29 cellular contexts compared by ENCODE assay signal in the genomic region with DNA sequence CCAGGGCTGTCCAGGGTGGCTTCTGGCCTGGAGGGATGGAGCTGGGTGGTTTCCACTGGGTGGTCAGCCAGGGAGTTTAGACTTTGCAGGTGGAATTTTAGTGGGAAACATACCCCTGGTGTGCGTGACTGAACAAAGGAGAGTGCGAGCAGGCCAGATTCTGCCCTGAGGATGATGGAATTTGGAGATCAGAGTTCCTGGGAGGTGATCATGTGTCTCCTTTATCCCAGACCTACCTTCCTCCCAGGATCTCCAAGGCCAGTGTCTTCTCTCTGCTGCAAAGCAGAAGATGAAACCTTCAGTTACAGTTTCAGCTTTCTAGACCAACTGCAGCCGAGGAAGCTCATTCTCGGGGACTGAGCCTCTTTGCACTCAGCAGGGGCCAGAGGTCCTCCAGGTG. TPM values are rescaled to one million over a fixed set of nuclear protein-coding genes. Genes with fewer than 3 reads are reported as not detected.
"Had no signal": no experiment of that assay in that cellular context is flagged by ENCODE, and none has a peak within 500 bp of the region (broad histone marks: within the 10 kb centered on the region; RNA-seq: fewer than 3 reads in every experiment).

No MANE protein-coding gene starts in this region.

- H3K27me3 ChIP-seq: testis, thyroid gland, upper lobe of right lung had no signal

- DNase-seq: heart left ventricle; hypothalamus; immature natural killer cell; left ventricle myocardium inferior; midbrain; mucosa of descending colon; naive thymus-derived CD4-positive, alpha-beta T cell; pancreas; posterior cingulate gyrus; retina; right cardiac atrium; stimulated activated CD4-positive, alpha-beta T cell treated with anti-CD3 and anti-CD28 coated beads, Interleukin-1b, Interleukin-23, amount 100 ng/mL, for 48 hours; stimulated activated CD4-positive, alpha-beta T cell treated with anti-CD3 and anti-CD28 coated beads, Interleukin-4, amount 100 ng/mL, for 1 hour; stimulated activated naive B cell treated with anti-CD40 and anti-IgM and Interleukin-4, amounts not matched to agents 10 μg/mL and 1 μg/mL and 100 μg/mL, for 72 hours; stimulated activated naive CD8-positive, alpha-beta T cell treated with anti-CD3 and anti-CD28 coated beads, Interleukin-15, Interleukin-2, amounts not matched to agents 100 U/mL and 50 U/mL, for 24 hours; stomach; testis; thyroid gland; transverse colon; upper lobe of right lung had no signal

- H3K4me1 Mint-ChIP-seq: immature natural killer cell; naive thymus-derived CD4-positive, alpha-beta T cell; neural crest cell; stimulated activated naive B cell treated with anti-CD40 and anti-IgM and Interleukin-4, amounts not matched to agents 10 μg/mL and 1 μg/mL and 100 μg/mL, for 72 hours had no signal

- H3K4me1 ChIP-seq: heart left ventricle, left ventricle myocardium inferior, pancreas, prostate gland, stomach, testis, thyroid gland, transverse colon, upper lobe of right lung had no signal

- H3K9me3 ChIP-seq: heart left ventricle, left ventricle myocardium inferior, mucosa of descending colon, pancreas, prostate gland, stomach, testis, thyroid gland, transverse colon, upper lobe of right lung had no signal

- H3K4me2 ChIP-seq: smooth muscle cell had no signal

- H3K9me3 Mint-ChIP-seq: immature natural killer cell; natural killer cell treated with Interleukin-12 subunit alpha and Interleukin-12 subunit beta and Interleukin-15 and Interleukin-18, amount 100 ng/mL, for 72 hours; neural crest cell; stimulated activated naive B cell treated with anti-CD40 and anti-IgM and Interleukin-4, amounts not matched to agents 10 μg/mL and 1 μg/mL and 100 μg/mL, for 72 hours had no signal

- ATAC-seq: heart left ventricle; mucosa of descending colon; naive thymus-derived CD4-positive, alpha-beta T cell; pancreas; right cardiac atrium; sciatic nerve; stimulated activated naive B cell treated with anti-CD40 and anti-IgM and Interleukin-4, amounts not matched to agents 10 μg/mL and 1 μg/mL and 100 μg/mL, for 72 hours; stimulated activated naive CD8-positive, alpha-beta T cell treated with anti-CD3 and anti-CD28 coated beads, Interleukin-15, Interleukin-2, amounts not matched to agents 100 U/mL and 50 U/mL, for 24 hours; upper lobe of right lung had no signal

- H3K36me3 ChIP-seq: heart left ventricle, left ventricle myocardium inferior, pancreas, prostate gland, stomach, thyroid gland, transverse colon, upper lobe of right lung had no signal

- H3K4me3 ChIP-seq: heart left ventricle, left ventricle myocardium inferior, lung, mucosa of descending colon, pancreas, prostate gland, smooth muscle cell, stomach, testis, thyroid gland, transverse colon, upper lobe of right lung had no signal

- H3K36me3 Mint-ChIP-seq: immature natural killer cell; naive thymus-derived CD4-positive, alpha-beta T cell; natural killer cell treated with Interleukin-12 subunit alpha and Interleukin-12 subunit beta and Interleukin-15 and Interleukin-18, amount 100 ng/mL, for 72 hours; stimulated activated naive B cell treated with anti-CD40 and anti-IgM and Interleukin-4, amounts not matched to agents 10 μg/mL and 1 μg/mL and 100 μg/mL, for 72 hours had no signal

- H3K27ac ChIP-seq: heart left ventricle, left ventricle myocardium inferior, pancreas, prostate gland, stomach, testis, thyroid gland, transverse colon, upper lobe of right lung had no signal

- H3K27ac Mint-ChIP-seq: immature natural killer cell; naive thymus-derived CD4-positive, alpha-beta T cell; natural killer cell treated with Interleukin-12 subunit alpha and Interleukin-12 subunit beta and Interleukin-15 and Interleukin-18, amount 100 ng/mL, for 72 hours; stimulated activated naive B cell treated with anti-CD40 and anti-IgM and Interleukin-4, amounts not matched to agents 10 μg/mL and 1 μg/mL and 100 μg/mL, for 72 hours had no signal

- H3K4me3 Mint-ChIP-seq: immature natural killer cell; naive thymus-derived CD4-positive, alpha-beta T cell; natural killer cell treated with Interleukin-12 subunit alpha and Interleukin-12 subunit beta and Interleukin-15 and Interleukin-18, amount 100 ng/mL, for 72 hours; neural crest cell; stimulated activated naive B cell treated with anti-CD40 and anti-IgM and Interleukin-4, amounts not matched to agents 10 μg/mL and 1 μg/mL and 100 μg/mL, for 72 hours had no signal

RNA-seq across cellular contexts. Expression of a gene that starts 33.2 kb away (rescaled TPM):
- total RNA-seq: kidney epithelial cell; left ventricle myocardium inferior; lower leg skin; myocyte; natural killer cell treated with Interleukin-12 subunit alpha and Interleukin-12 subunit beta and Interleukin-15 and Interleukin-18, amount 100 ng/mL, for 72 hours; neural crest cell; prostate gland; right cardiac atrium; smooth muscle cell; stomach; thyroid gland had no signal
- polyA plus RNA-seq: heart left ventricle; immature natural killer cell; naive thymus-derived CD4-positive, alpha-beta T cell; right cardiac atrium; smooth muscle cell; stomach had no signal
